In genomic region chr2:186101603-186102002, GRCh38 we compare ENCODE assay signal across 17 cellular contexts.
DNase-seq lines count a peak whose midpoint lies in the region; ATAC-seq and TF ChIP-seq lines count a peak whose summit lies in the region.
"Had no signal": no experiment of that assay in that cellular context is flagged by ENCODE, and none has a peak within 500 bp of the region (broad histone marks: within the 10 kb centered on the region; RNA-seq: fewer than 3 reads in every experiment).

No MANE protein-coding gene starts in this region.

- H3K27me3 ChIP-seq in heart left ventricle: no peaks in the 10 kb centered on the region

- H3K36me3 Mint-ChIP-seq in brain: no peaks in the 10 kb centered on the region

- H3K4me3 Mint-ChIP-seq in brain: no peak overlapping the region
- H3K4me3 Mint-ChIP-seq: HFFc6 had no signal

- no peak overlapping the region for H3K4me3 ChIP-seq in heart left ventricle
- H3K4me3 ChIP-seq: A549, SK-N-MC had no signal

- H3K4me1 ChIP-seq in heart left ventricle: peaks cover 0 to 21% (median 7%) of the 10 kb centered on the region in 12 donors
- H3K4me1 ChIP-seq: A549 had no signal

- peak in 3 of 4 donors; percentile 74 to 91 (median 87) for ATAC-seq in heart left ventricle
- peak; percentile 46 for ATAC-seq in left colon
- no peak for ATAC-seq in GM19395 (IDR thresholded peaks at IDR 0.05; ENCODE audit: unreplicated experiment)
- ATAC-seq: A549, PC-3 had no signal

- no peak for TF ChIP-seq CTCF in heart left ventricle (IDR thresholded peaks at IDR 0.05)
- TF ChIP-seq CTCF in brain (conservative IDR thresholded peaks at IDR 0.05): no peak

- H3K4me1 Mint-ChIP-seq in brain: peaks cover 39% of the 10 kb centered on the region

- peak in 2 of 5 donors; percentile 15 to 33 for DNase-seq in heart left ventricle
- DNase-seq in cardiac septum (ENCODE audit: low spot score): no peak
- no peak for DNase-seq in left colon
- no peak for DNase-seq in amniotic stem cell (lab: John Stamatoyannopoulos, UW)
- no peak for DNase-seq in NCI-H1105 treated with DMSO at 0.1 percent for 48 hours (lab: John Stamatoyannopoulos, UW)
- DNase-seq: DMS53, HFFc6, KG1, NCI-H1105, NCI-H2029, NCI-H526, PC-3 had no signal

- H3K27me3 Mint-ChIP-seq in brain: no peaks in the 10 kb centered on the region

- peak overlapping the region in 3 of 5 experiments; percentile 32 to 62 (median 50) for H3K27ac Mint-ChIP-seq in brain
- H3K27ac Mint-ChIP-seq: HFFc6 had no signal

- intact Hi-C loops in heart left ventricle (cut with DNase I): no loop called here
- intact Hi-C loops in cardiac septum (cut with DNase I): no loop called here
- intact Hi-C loops in left colon (cut with DNase I, micrococcal nuclease): no loop called here

- H3K9me3 Mint-ChIP-seq in brain: peaks cover 0 to 4% (median 0%) of the 10 kb centered on the region in 5 experiments

- peaks cover 0 to 3% (median 0%) of the 10 kb centered on the region in 12 donors for H3K9me3 ChIP-seq in heart left ventricle
- H3K9me3 ChIP-seq: A549 had no signal

- no peak overlapping the region for H3K27ac ChIP-seq in heart left ventricle
- H3K27ac ChIP-seq: A549, C4-2B, SK-N-MC had no signal

- TF ChIP-seq POLR2A in heart left ventricle (IDR thresholded peaks at IDR 0.05): no peak

- WGBS in heart left ventricle, 4 donors: 11 to 18% (median 14%) methylated on average over 2 of the region's 2 CpGs

- H3K36me3 ChIP-seq in heart left ventricle: no peaks in the 10 kb centered on the region
